In the genomic region with DNA sequence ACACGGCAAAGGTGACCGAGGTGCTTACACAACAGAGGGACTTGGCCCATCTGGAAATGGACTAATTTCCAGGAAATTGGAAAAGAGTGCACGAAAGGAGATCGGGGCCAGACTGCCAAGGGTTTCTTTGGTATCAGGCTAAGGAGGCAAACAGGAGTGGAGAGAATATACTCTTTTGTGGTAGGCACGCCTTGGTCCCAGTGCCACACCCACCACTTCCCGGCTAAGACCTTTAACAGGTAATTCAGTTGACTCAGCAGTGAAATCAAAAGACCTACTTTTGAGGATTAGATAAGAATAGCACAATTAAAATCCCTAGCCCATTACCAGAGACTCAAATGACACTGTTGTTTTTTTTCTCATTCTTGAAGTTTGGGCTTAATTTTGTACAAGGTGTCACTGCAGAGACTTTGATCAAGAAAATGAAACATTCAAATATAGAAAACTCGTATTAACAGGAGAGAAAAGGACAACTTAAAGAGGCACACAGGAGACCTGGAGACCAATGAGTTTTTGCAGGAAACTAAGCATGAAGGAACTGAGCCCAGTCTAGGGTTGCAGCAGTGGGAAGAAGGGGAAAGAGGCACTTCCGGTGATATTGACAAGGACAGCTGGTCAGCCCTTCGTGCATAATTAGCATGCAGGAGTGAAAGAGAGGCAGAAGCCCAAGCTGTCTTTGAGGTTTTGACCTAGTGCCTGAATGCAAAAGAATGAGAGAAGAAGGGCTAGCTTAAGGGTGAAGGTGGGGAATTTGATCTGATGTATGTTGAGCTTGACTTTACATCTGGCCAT, we compare ENCODE assay signal across 1 cellular context.
TF ChIP-seq lines count a peak whose summit lies in the region.

No MANE protein-coding gene starts in this region.

TF ChIP-seq in K562, 482 proteins besides CTCF, POLR2A, EP300 and RAD21:
- TF ChIP-seq, protein P1, sequence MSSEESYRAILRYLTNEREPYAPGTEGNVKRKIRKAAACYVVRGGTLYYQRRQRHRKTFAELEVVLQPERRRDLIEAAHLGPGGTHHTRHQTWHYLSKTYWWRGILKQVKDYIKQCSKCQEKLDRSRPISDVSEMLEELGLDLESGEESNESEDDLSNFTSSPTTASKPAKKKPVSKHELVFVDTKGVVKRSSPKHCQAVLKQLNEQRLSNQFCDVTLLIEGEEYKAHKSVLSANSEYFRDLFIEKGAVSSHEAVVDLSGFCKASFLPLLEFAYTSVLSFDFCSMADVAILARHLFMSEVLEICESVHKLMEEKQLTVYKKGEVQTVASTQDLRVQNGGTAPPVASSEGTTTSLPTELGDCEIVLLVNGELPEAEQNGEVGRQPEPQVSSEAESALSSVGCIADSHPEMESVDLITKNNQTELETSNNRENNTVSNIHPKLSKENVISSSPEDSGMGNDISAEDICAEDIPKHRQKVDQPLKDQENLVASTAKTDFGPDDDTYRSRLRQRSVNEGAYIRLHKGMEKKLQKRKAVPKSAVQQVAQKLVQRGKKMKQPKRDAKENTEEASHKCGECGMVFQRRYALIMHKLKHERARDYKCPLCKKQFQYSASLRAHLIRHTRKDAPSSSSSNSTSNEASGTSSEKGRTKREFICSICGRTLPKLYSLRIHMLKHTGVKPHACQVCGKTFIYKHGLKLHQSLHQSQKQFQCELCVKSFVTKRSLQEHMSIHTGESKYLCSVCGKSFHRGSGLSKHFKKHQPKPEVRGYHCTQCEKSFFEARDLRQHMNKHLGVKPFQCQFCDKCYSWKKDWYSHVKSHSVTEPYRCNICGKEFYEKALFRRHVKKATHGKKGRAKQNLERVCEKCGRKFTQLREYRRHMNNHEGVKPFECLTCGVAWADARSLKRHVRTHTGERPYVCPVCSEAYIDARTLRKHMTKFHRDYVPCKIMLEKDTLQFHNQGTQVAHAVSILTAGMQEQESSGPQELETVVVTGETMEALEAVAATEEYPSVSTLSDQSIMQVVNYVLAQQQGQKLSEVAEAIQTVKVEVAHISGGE (CRISPR knock-in tag; IDR thresholded peaks at IDR 0.05), result peak in 1 of 3 experiments; percentile 62; a peak in 1 of 6 replicates
- TF ChIP-seq, protein P2, sequence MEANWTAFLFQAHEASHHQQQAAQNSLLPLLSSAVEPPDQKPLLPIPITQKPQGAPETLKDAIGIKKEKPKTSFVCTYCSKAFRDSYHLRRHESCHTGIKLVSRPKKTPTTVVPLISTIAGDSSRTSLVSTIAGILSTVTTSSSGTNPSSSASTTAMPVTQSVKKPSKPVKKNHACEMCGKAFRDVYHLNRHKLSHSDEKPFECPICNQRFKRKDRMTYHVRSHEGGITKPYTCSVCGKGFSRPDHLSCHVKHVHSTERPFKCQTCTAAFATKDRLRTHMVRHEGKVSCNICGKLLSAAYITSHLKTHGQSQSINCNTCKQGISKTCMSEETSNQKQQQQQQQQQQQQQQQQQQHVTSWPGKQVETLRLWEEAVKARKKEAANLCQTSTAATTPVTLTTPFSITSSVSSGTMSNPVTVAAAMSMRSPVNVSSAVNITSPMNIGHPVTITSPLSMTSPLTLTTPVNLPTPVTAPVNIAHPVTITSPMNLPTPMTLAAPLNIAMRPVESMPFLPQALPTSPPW (CRISPR knock-in tag; IDR thresholded peaks at IDR 0.05), result no peak
- TF ChIP-seq GABPA (tag; conservative IDR thresholded peaks at IDR 0.05; ENCODE audit: low read depth), result peak; percentile 48; the same call in 1 of the 2 replicates
- no peak for TF ChIP-seq NCOA1 (IDR thresholded peaks at IDR 0.05; ENCODE audit: low read depth)
TF ChIP-seq in K562: peak in this region for 2.
